Comparison of ENCODE assay signal across 21 cellular contexts in genomic region chr9:135320943-135321342, GRCh38.
DNase-seq lines count a peak whose midpoint lies in the region; ATAC-seq and TF ChIP-seq lines count a peak whose summit lies in the region.
"Had no signal": no experiment of that assay in that cellular context is flagged by ENCODE, and none has a peak within 500 bp of the region (broad histone marks: within the 10 kb centered on the region; RNA-seq: fewer than 3 reads in every experiment).

No MANE protein-coding gene starts in this region.

- no peak overlapping the region for H3K27ac Mint-ChIP-seq in osteocyte (ENCODE audit: unreplicated experiment)

- peaks cover 5% of the 10 kb centered on the region for H3K27me3 Mint-ChIP-seq in osteocyte (ENCODE audit: unreplicated experiment)

- H3K27ac ChIP-seq in coronary artery (no peak overlapping the region), upper lobe of right lung (no peak overlapping the region)
- H3K27ac ChIP-seq: Peyer's patch, SJCRH30 had no signal

- TF ChIP-seq CTCF in coronary artery (IDR thresholded peaks at IDR 0.05) (no peak), osteocyte (IDR thresholded peaks at IDR 0.05) (no peak), upper lobe of right lung (IDR thresholded peaks at IDR 0.05) (no peak)

- H3K9me3 Mint-ChIP-seq in osteocyte (ENCODE audit: unreplicated experiment) = no peaks in the 10 kb centered on the region
- H3K9me3 Mint-ChIP-seq: GM23338 had no signal

- no peaks in the 10 kb centered on the region for H3K36me3 Mint-ChIP-seq in osteocyte (ENCODE audit: unreplicated experiment)

- H3K4me3 ChIP-seq in coronary artery (no peak overlapping the region), upper lobe of right lung (no peak overlapping the region)
- H3K4me3 ChIP-seq: GM23338, Peyer's patch, SJCRH30 had no signal

- no peaks in the 10 kb centered on the region for H3K9me3 ChIP-seq in upper lobe of right lung
- H3K9me3 ChIP-seq: BE2C, Peyer's patch had no signal

- ATAC-seq in upper lobe of right lung = peak; percentile 19
- no peak for ATAC-seq in GM21576 (IDR thresholded peaks at IDR 0.05; ENCODE audit: unreplicated experiment)
- ATAC-seq: HCT116 had no signal

- DNase-seq in activated effector memory CD4-positive, alpha-beta T cell treated with anti-CD3 and anti-CD28 coated beads, Interleukin-2, amount 50 U/mL, for 16 hours = peak; percentile 41
- DNase-seq in activated effector memory CD4-positive, alpha-beta T cell treated with Interleukin-2 at 50 U/mL for 16 hours = no peak
- peak; percentile 56 for DNase-seq in coronary artery (ENCODE audit: low spot score)
- peak; percentile 80 for DNase-seq in osteocyte (ENCODE audit: extremely low spot score, unreplicated experiment)
- no peak for DNase-seq in upper lobe of right lung
- no peak for DNase-seq in A172 (ENCODE audit: low spot score)
- no peak for DNase-seq in T-helper 2 cell
- DNase-seq: BE2C, DMS79, KG1, NCI-H1092 treated with DMSO at 0.1 percent for 48 hours, NCI-H1436 treated with DMSO at 0.1 percent for 48 hours, NCI-H2029, NCI-H226, NCI-H510A treated with DMSO at 0.1 percent for 48 hours, NCI-H82, SJCRH30 had no signal

- no peaks in the 10 kb centered on the region for H3K4me1 ChIP-seq in upper lobe of right lung
- H3K4me1 ChIP-seq: BE2C, Peyer's patch, SJCRH30 had no signal

- intact Hi-C loops in upper lobe of right lung (cut with DNase I) = no loop called here

- no peaks in the 10 kb centered on the region for H3K4me1 Mint-ChIP-seq in osteocyte (ENCODE audit: unreplicated experiment)

- H3K36me3 ChIP-seq in upper lobe of right lung = no peaks in the 10 kb centered on the region
- H3K36me3 ChIP-seq: BE2C, Peyer's patch, SJCRH30 had no signal

- H3K27me3 ChIP-seq in upper lobe of right lung = no peaks in the 10 kb centered on the region
- H3K27me3 ChIP-seq: BE2C, Peyer's patch had no signal

- H3K4me3 Mint-ChIP-seq in osteocyte (ENCODE audit: unreplicated experiment) = no peak overlapping the region
- H3K4me3 Mint-ChIP-seq: GM23338 had no signal

Comparison
In these comparisons a context has a peak if more than half of its experiments do, and no peak if none do; other contexts are left out.
1. DNase-seq: peak in activated effector memory CD4-positive, alpha-beta T cell treated with anti-CD3 and anti-CD28 coated beads, Interleukin-2, amount 50 U/mL, for 16 hours (single experiment), coronary artery (single experiment) and osteocyte (single experiment); none in activated effector memory CD4-positive, alpha-beta T cell treated with Interleukin-2 at 50 U/mL for 16 hours (single experiment), upper lobe of right lung (single experiment), A172 (single experiment) and T-helper 2 cell (0 of 5).